8 cellular contexts compared by ENCODE assay signal in the genomic region with DNA sequence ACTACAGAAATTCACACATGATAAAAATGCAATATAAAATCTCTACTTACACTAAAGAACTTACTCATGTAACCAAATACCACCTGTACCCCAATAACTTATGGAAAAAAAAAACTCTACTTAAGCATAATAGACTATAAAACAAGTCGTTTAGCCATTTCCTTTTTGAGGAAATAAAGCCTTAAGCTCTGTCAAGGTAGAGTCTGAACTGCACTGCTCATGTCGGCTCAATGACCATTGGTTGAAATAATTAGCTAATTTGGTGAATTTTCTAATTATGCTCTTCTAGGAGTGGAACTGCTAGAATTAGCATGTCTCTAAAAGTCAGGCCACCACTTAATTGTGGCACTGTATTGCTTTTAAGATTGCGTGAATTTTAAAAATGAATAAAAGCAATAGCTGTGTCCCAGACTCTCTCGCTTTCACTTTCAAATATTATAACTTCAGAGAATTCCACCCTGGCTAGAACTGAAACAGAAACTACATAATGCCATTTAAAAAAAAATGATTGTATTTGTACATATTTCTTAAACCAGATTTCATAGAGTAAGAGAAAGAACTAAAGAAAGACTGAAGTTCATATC.
DNase-seq lines count a peak whose midpoint lies in the region; ATAC-seq and TF ChIP-seq lines count a peak whose summit lies in the region.
"Had no signal": no experiment of that assay in that cellular context is flagged by ENCODE, and none has a peak within 500 bp of the region (broad histone marks: within the 10 kb centered on the region; RNA-seq: fewer than 3 reads in every experiment).

No MANE protein-coding gene starts in this region.

- no peak for DNase-seq in esophagus muscularis mucosa (ENCODE audit: extremely low spot score)
- DNase-seq in stimulated activated CD4-positive, alpha-beta T cell treated with anti-CD3 and anti-CD28 coated beads, Interleukin-1b, Interleukin-23, amount 100 ng/mL, for 48 hours: no peak
- DNase-seq in prostate gland (ENCODE audit: low spot score): no peak
- no peak for DNase-seq in 8988T
- DNase-seq: activated CD4-positive, alpha-beta T cell treated with anti-CD3 and anti-CD28 coated beads for 48 hours had no signal

- TF ChIP-seq POLR2A in esophagus muscularis mucosa (IDR thresholded peaks at IDR 0.05; ENCODE audit: low read depth): no peak
- no peak for TF ChIP-seq POLR2A in prostate gland (IDR thresholded peaks at IDR 0.05)

- no peaks in the 10 kb centered on the region for H3K9me3 ChIP-seq in KOPT-K1 (ENCODE audit: insufficient read depth, low read length, poor library complexity, severe bottlenecking)
- no peaks in the 10 kb centered on the region for H3K9me3 ChIP-seq in esophagus muscularis mucosa
- no peaks in the 10 kb centered on the region for H3K9me3 ChIP-seq in prostate gland

- no peaks in the 10 kb centered on the region for H3K36me3 Mint-ChIP-seq in stimulated activated memory B cell treated with anti-CD40 and anti-IgM and Interleukin-4, amounts not matched to agents 10 μg/mL and 1 μg/mL and 100 μg/mL, for 72 hours

- ATAC-seq in GM21717 (IDR thresholded peaks at IDR 0.05; ENCODE audit: unreplicated experiment): peak; percentile 86
- peak; percentile 43 for ATAC-seq in stimulated activated memory B cell treated with anti-CD40 and anti-IgM and Interleukin-4, amounts not matched to agents 10 μg/mL and 1 μg/mL and 100 μg/mL, for 72 hours

- no peaks in the 10 kb centered on the region for H3K9me3 Mint-ChIP-seq in stimulated activated memory B cell treated with anti-CD40 and anti-IgM and Interleukin-4, amounts not matched to agents 10 μg/mL and 1 μg/mL and 100 μg/mL, for 72 hours

- H3K4me1 ChIP-seq in esophagus muscularis mucosa (peaks cover 20 to 60% (median 58%) of the 10 kb centered on the region in 4 donors), prostate gland (replicated peaks) (no peaks in the 10 kb centered on the region)

- H3K27ac ChIP-seq in KOPT-K1 (ENCODE audit: low read depth, low read length, poor library complexity, severe bottlenecking) (peak overlapping the region; percentile 81), esophagus muscularis mucosa (replicated peaks in 1 of 4) (peak overlapping the region; percentile 22 to 48 (median 45)), prostate gland (no peak overlapping the region)

- intact Hi-C loops in esophagus muscularis mucosa (cut with DNase I) (no loop called here), prostate gland (cut with DNase I) (no loop called here)

- TF ChIP-seq EP300 in esophagus muscularis mucosa (IDR thresholded peaks at IDR 0.05): no peak

- peak overlapping the region; percentile 14 to 43 (median 24) for H3K4me3 ChIP-seq in esophagus muscularis mucosa
- no peak overlapping the region for H3K4me3 ChIP-seq in prostate gland

- no peak overlapping the region for H3K27ac Mint-ChIP-seq in stimulated activated memory B cell treated with anti-CD40 and anti-IgM and Interleukin-4, amounts not matched to agents 10 μg/mL and 1 μg/mL and 100 μg/mL, for 72 hours

- H3K27me3 ChIP-seq in esophagus muscularis mucosa (no peaks in the 10 kb centered on the region), prostate gland (replicated peaks; ENCODE audit: insufficient read depth) (no peaks in the 10 kb centered on the region)

- H3K4me1 Mint-ChIP-seq in stimulated activated memory B cell treated with anti-CD40 and anti-IgM and Interleukin-4, amounts not matched to agents 10 μg/mL and 1 μg/mL and 100 μg/mL, for 72 hours: peaks cover 26% of the 10 kb centered on the region

- no peaks in the 10 kb centered on the region for H3K36me3 ChIP-seq in KOPT-K1 (ENCODE audit: insufficient read depth, low read length)
- peaks cover 0 to 33% (median 4%) of the 10 kb centered on the region in 4 donors for H3K36me3 ChIP-seq in esophagus muscularis mucosa
- no peaks in the 10 kb centered on the region for H3K36me3 ChIP-seq in prostate gland

- TF ChIP-seq CTCF in esophagus muscularis mucosa (IDR thresholded peaks at IDR 0.05) (no peak), prostate gland (IDR thresholded peaks at IDR 0.05) (no peak)

- H3K27me3 Mint-ChIP-seq in stimulated activated memory B cell treated with anti-CD40 and anti-IgM and Interleukin-4, amounts not matched to agents 10 μg/mL and 1 μg/mL and 100 μg/mL, for 72 hours: peaks cover 14% of the 10 kb centered on the region

- peak overlapping the region; percentile 48 for H3K4me3 Mint-ChIP-seq in stimulated activated memory B cell treated with anti-CD40 and anti-IgM and Interleukin-4, amounts not matched to agents 10 μg/mL and 1 μg/mL and 100 μg/mL, for 72 hours

- 56% methylated on average over 4 of the region's 4 CpGs for WGBS in esophagus muscularis mucosa
- 47% methylated on average over 4 of the region's 4 CpGs for WGBS in prostate gland

Comparison
In these comparisons a context has a peak if more than half of its experiments do, and no peak if none do; other contexts are left out.
1. H3K27ac ChIP-seq: peak in KOPT-K1 (single experiment) and esophagus muscularis mucosa (4 of 4); none in prostate gland (0 of 2).
2. H3K4me3 ChIP-seq: peak in esophagus muscularis mucosa (4 of 4); none in prostate gland (0 of 2).